ENCODE assay signal across 1 cellular context in genomic region chr1:81499487-81499886, GRCh38.
A peak's percentile ranks its signal among the peaks of the same experiment; 100 is the strongest.
TF ChIP-seq lines count a peak whose summit lies in the region.

No MANE protein-coding gene starts in this region.

TF ChIP-seq in GM12878, 131 proteins besides CTCF, POLR2A, EP300 and RAD21 (continued from another document):
- TF ChIP-seq MTA3 (IDR thresholded peaks at IDR 0.05; ENCODE audit: borderline replicate concordance, low read length) (no peak), ZNF384 (IDR thresholded peaks at IDR 0.05; ENCODE audit: borderline replicate concordance, low read depth, low read length) (no peak), MYB (IDR thresholded peaks at IDR 0.05; ENCODE audit: borderline replicate concordance, low read depth, low read length) (no peak), CBFB (IDR thresholded peaks at IDR 0.05; ENCODE audit: low read depth) (no peak), DPF2 (IDR thresholded peaks at IDR 0.05) (no peak), POLR2AphosphoS5 (IDR thresholded peaks at IDR 0.05; ENCODE audit: low read length) (no peak)
- TF ChIP-seq, protein P1, sequence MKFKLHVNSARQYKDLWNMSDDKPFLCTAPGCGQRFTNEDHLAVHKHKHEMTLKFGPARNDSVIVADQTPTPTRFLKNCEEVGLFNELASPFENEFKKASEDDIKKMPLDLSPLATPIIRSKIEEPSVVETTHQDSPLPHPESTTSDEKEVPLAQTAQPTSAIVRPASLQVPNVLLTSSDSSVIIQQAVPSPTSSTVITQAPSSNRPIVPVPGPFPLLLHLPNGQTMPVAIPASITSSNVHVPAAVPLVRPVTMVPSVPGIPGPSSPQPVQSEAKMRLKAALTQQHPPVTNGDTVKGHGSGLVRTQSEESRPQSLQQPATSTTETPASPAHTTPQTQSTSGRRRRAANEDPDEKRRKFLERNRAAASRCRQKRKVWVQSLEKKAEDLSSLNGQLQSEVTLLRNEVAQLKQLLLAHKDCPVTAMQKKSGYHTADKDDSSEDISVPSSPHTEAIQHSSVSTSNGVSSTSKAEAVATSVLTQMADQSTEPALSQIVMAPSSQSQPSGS (IDR thresholded peaks at IDR 0.05; ENCODE audit: low read length): peak; percentile 19; the same call in 1 of the 2 replicates
- TF ChIP-seq, protein P2, sequence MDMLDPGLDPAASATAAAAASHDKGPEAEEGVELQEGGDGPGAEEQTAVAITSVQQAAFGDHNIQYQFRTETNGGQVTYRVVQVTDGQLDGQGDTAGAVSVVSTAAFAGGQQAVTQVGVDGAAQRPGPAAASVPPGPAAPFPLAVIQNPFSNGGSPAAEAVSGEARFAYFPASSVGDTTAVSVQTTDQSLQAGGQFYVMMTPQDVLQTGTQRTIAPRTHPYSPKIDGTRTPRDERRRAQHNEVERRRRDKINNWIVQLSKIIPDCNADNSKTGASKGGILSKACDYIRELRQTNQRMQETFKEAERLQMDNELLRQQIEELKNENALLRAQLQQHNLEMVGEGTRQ (IDR thresholded peaks at IDR 0.05; ENCODE audit: borderline replicate concordance, low read depth, low read length): no peak
